Comparison of ENCODE assay signal across 26 cellular contexts in the genomic region with DNA sequence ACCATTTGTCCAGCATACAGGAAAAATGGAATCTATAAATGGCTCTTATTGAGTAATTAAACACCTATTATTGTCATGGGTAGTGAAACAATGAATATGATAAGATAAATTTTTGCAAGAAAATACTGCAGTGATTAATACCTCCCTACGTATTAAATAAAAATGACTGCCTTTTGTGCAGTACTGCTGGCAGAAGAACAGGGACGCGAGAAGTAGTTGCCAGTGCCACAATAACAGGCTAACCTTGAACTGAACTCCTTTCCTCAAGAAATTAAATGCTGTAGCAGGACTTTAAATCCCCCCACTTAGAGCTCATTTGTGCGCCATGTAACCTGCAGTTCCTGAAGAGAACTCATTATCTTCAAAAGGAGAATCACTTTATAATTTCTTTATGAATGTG. TPM values are rescaled to one million over a fixed set of nuclear protein-coding genes. Genes with fewer than 3 reads are reported as not detected.
DNase-seq lines count a peak whose midpoint lies in the region; ATAC-seq and TF ChIP-seq lines count a peak whose summit lies in the region.
"Had no signal": no experiment of that assay in that cellular context is flagged by ENCODE, and none has a peak within 500 bp of the region (broad histone marks: within the 10 kb centered on the region; RNA-seq: fewer than 3 reads in every experiment).

No MANE protein-coding gene starts in this region.

- peak; percentile 40 to 49 for ATAC-seq in left cardiac atrium
- ATAC-seq: GM12878, GM23338, PC-3 had no signal

- no peaks in the 10 kb centered on the region for H3K36me3 Mint-ChIP-seq in mesothelial cell of epicardium
- H3K36me3 Mint-ChIP-seq: CD4-positive, alpha-beta memory T cell had no signal

- H3K36me3 ChIP-seq in right atrium auricular region (no peaks in the 10 kb centered on the region), colonic mucosa (no peaks in the 10 kb centered on the region)
- H3K36me3 ChIP-seq: MG63, SJSA1 had no signal

- H3K9me3 ChIP-seq in right atrium auricular region (no peaks in the 10 kb centered on the region), colonic mucosa (no peaks in the 10 kb centered on the region)
- H3K9me3 ChIP-seq: MG63, SJSA1 had no signal

- peaks cover 49% of the 10 kb centered on the region for H3K4me1 Mint-ChIP-seq in mesothelial cell of epicardium
- H3K4me1 Mint-ChIP-seq: CD4-positive, alpha-beta memory T cell had no signal

- H3K9ac ChIP-seq in colonic mucosa (ENCODE audit: low read depth in 2 of 2, low read length in 2 of 2), result no peak overlapping the region

- TF ChIP-seq CTCF in right atrium auricular region (IDR thresholded peaks at IDR 0.05) (no peak), mesothelial cell of epicardium (IDR thresholded peaks at IDR 0.05; ENCODE audit: unreplicated experiment) (no peak), colonic mucosa (IDR thresholded peaks at IDR 0.05) (no peak)

- DNase-seq in left cardiac atrium (no peak), right atrium auricular region (ENCODE audit: low spot score) (no peak), dermis blood vessel endothelial cell (peak; percentile 4), mesothelial cell of epicardium (ENCODE audit: low spot score in 2 of 2, unreplicated experiment in 2 of 2) (no peak), EL (no peak), colonic mucosa (no peak), amygdala (lab: John Stamatoyannopoulos, UW) (no peak)
- DNase-seq: C1 segment of cervical spinal cord; CD4-positive, alpha-beta memory T cell; COR-L47; GDM1; H9; HFFc6; IMR-90; KG1; MG63; NCI-H1105 treated with DMSO at 0.1 percent for 48 hours; NCI-H146; NCI-H1930; NCI-H2107; NCI-H226; NCI-H510A; PC-3 had no signal

- no peaks in the 10 kb centered on the region for H3K9me3 Mint-ChIP-seq in mesothelial cell of epicardium
- H3K9me3 Mint-ChIP-seq: GM23338, H9, HFFc6 had no signal

- intact Hi-C loops in left cardiac atrium (cut with DNase I), result no loop called here
- intact Hi-C loops in colonic mucosa (cut with DNase I), result no loop called here

- no peaks in the 10 kb centered on the region for H3K27me3 Mint-ChIP-seq in mesothelial cell of epicardium (ENCODE audit: low read depth)
- H3K27me3 Mint-ChIP-seq: CD4-positive, alpha-beta memory T cell had no signal

- H3K27ac ChIP-seq in right atrium auricular region, result no peak overlapping the region
- H3K27ac ChIP-seq in colonic mucosa, result no peak overlapping the region
- H3K27ac ChIP-seq: SJSA1 had no signal

- peak overlapping the region; percentile 27 for H3K27ac Mint-ChIP-seq in mesothelial cell of epicardium
- H3K27ac Mint-ChIP-seq: CD4-positive, alpha-beta memory T cell; GM23338; HFFc6 had no signal

- H3K27me3 ChIP-seq in right atrium auricular region (no peaks in the 10 kb centered on the region), colonic mucosa (no peaks in the 10 kb centered on the region)
- H3K27me3 ChIP-seq: MG63, SJSA1 had no signal

- H3K4me3 ChIP-seq in right atrium auricular region (no peak overlapping the region), colonic mucosa (no peak overlapping the region)
- H3K4me3 ChIP-seq: GM12878, GM23338, MG63, SJSA1 had no signal

- no peak overlapping the region for H3K4me3 Mint-ChIP-seq in mesothelial cell of epicardium
- H3K4me3 Mint-ChIP-seq: CD4-positive, alpha-beta memory T cell; GM23338; H9; HFFc6 had no signal

- H3K4me1 ChIP-seq in right atrium auricular region, result peaks cover 0 to 39% of the 10 kb centered on the region in 2 donors
- H3K4me1 ChIP-seq in colonic mucosa, result no peaks in the 10 kb centered on the region
- H3K4me1 ChIP-seq: SJSA1 had no signal

RNA-seq across cellular contexts. Expression of a gene that starts 24.6 kb away (rescaled TPM):
- total RNA-seq in left cardiac atrium (10 to 100 TPM in 1 of 2 donors, 1 to 10 TPM in 1; 7.3 to 13.2 TPM), right atrium auricular region (1 to 10 TPM; 8.9 to 9.8 TPM), dermis blood vessel endothelial cell (under 0.01 and 0.23 TPM in 2 replicates), mesothelial cell of epicardium (11.5 to 12.6 TPM (median 11.9 TPM) in 3 replicates), colonic mucosa (under 1 TPM; 0.58 to 0.89 TPM)
- total RNA-seq: CD4-positive, alpha-beta memory T cell had no signal
